ENCODE assay signal across 20 cellular contexts in the genomic region with DNA sequence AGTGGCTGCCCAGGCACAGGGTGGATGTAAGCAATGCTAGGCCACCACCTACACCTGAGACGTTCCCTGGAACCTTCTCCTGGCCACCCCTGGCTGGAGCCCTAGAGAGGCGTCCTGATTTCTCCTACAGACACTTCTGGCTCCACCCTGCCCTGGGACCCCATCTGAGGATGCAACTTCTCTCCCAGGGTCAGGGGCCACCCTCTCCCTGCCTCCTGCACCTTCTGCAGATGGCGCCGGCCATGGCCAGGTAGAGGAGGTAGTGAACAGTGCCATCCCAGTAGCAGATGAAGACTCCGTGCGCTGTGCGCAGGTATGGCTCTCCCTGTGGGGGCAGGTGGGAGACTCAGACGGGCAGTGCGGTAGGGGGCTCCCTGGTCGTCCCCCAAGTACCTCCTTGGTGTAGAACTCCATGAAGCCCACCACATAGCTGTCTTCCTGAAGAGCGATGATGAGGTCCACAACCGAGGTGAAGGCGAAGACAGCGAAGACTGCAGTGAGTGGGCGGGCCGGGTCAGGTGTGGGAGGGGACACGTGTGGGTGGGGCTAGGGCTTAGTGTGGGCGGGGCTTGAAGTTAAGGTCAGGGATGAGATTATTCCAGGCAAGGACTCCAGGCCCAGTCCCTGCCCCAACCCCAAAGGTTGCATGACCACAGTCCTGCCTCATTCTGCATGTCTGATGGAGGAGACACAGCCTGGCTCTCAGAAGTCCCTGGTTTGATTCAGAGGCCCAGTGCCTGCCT. TPM values are rescaled to one million over a fixed set of nuclear protein-coding genes. Genes with fewer than 3 reads are reported as not detected.
DNase-seq lines count a peak whose midpoint lies in the region; ATAC-seq, FAIRE-seq and TF ChIP-seq lines count a peak whose summit lies in the region.
"Had no signal": no experiment of that assay in that cellular context is flagged by ENCODE, and none has a peak within 500 bp of the region (broad histone marks: within the 10 kb centered on the region; RNA-seq: fewer than 3 reads in every experiment).

No MANE protein-coding gene starts in this region.

- H3K9me3 ChIP-seq in HEK293 (ENCODE audit: control insufficient read depth, insufficient read depth, low read depth, low read length) (no peaks in the 10 kb centered on the region), H1 (ENCODE audit: insufficient read depth in 2 of 2, low read depth in 1 of 2, low read length in 1 of 2) (no peaks in the 10 kb centered on the region)
- H3K9me3 ChIP-seq: BLaER1 treated with 17β-estradiol and CSF1 and Interleukin-3, amounts not matched to agents 10 nM and 100 nM had no signal

- no peak overlapping the region; a peak in 1 of 4 replicates for H3K4me2 ChIP-seq in H1 (ENCODE audit: insufficient read depth in 1 of 2, low read depth in 2 of 2, low read length in 2 of 2)
- H3K4me2 ChIP-seq: PC-9 had no signal

- H3K4me1 ChIP-seq in HEK293 (ENCODE audit: control insufficient read depth, insufficient read depth, low read length) (no peaks in the 10 kb centered on the region), H1 (replicated peaks in 1 of 4; ENCODE audit: control insufficient read depth in 3 of 4, insufficient read depth in 4 of 4, low read length in 3 of 4) (peaks cover 0 to 7% (median 5%) of the 10 kb centered on the region in 4 experiments; a peak in 5 of 7 replicates)

- TF ChIP-seq CTCF in HEK293 (tag by site-specific recombination; IDR thresholded peaks at IDR 0.05), result no peak
- TF ChIP-seq CTCF in H1 (IDR thresholded peaks at IDR 0.05; ENCODE audit: control extremely low read depth in 1 of 3, insufficient read depth in 1 of 3, low read depth in 1 of 3, low read length in 3 of 3), result no peak

- no peak overlapping the region for H3K56ac ChIP-seq in H1 (replicated peaks; ENCODE audit: insufficient read length, low read depth, low read length)

- no peak for FAIRE-seq in H1 (lab: Jason Lieb, UNC)
- FAIRE-seq: GM12878, GM19239 had no signal

- H3K23me2 ChIP-seq in H1 (ENCODE audit: low read depth, low read length), result peaks cover 2% of the 10 kb centered on the region; the same call in 1 of the 2 replicates

- no peak overlapping the region for H4K5ac ChIP-seq in H1 (ENCODE audit: insufficient read length, low read depth, low read length)

- H3K79me2 ChIP-seq in H1 (ENCODE audit: control insufficient read depth in 1 of 2, insufficient read depth in 2 of 2, low read length in 2 of 2), result no peaks in the 10 kb centered on the region

- H4K91ac ChIP-seq in H1 (replicated peaks; ENCODE audit: insufficient read length, low read length), result no peak overlapping the region

- H4K8ac ChIP-seq in H1 (ENCODE audit: extremely low read depth, insufficient read depth, low read length), result peak overlapping the region; percentile 35; the same call in 1 of the 2 replicates

- 77% methylated on average over 18 of the region's 18 CpGs; no CpG with 5 or more reads in 1 of the 2 experiments for WGBS in H1 (ENCODE audit: extremely low coverage in 1 of 2, insufficient coverage in 1 of 2, insufficient read length in 1 of 2, insufficient replicate concordance in 2 of 2, low coverage in 1 of 2, low lambda C conversion rate in 2 of 2, missing lambda C conversion rate in 1 of 2), 2 experiments

- H3K9ac ChIP-seq in H1 (replicated peaks in 1 of 4; ENCODE audit: extremely low read depth in 1 of 4, low read depth in 3 of 4, low read length in 3 of 4), result no peak overlapping the region
- H3K9ac ChIP-seq: BLaER1 treated with 17β-estradiol and CSF1 and Interleukin-3, amounts not matched to agents 10 nM and 100 nM had no signal

- H3K79me1 ChIP-seq in H1 (ENCODE audit: low read depth, low read length), result no peaks in the 10 kb centered on the region; the same call in 1 of the 2 replicates

- H3K4ac ChIP-seq in H1 (replicated peaks; ENCODE audit: insufficient read length, low read depth, low read length), result no peak overlapping the region

- peaks cover 0 to 6% of the 10 kb centered on the region in 2 experiments for H4K20me1 ChIP-seq in H1 (replicated peaks in 1 of 2; ENCODE audit: control insufficient read depth in 1 of 2, insufficient read depth in 2 of 2, low read length in 2 of 2)

- no peaks in the 10 kb centered on the region for H3K36me3 Mint-ChIP-seq in natural killer cell treated with Interleukin-12 subunit alpha and Interleukin-12 subunit beta and Interleukin-15 and Interleukin-18, amount 100 ng/mL, for 72 hours

- no peaks in the 10 kb centered on the region; a peak in 1 of 7 replicates for H3K27me3 ChIP-seq in H1 (replicated peaks in 1 of 4; ENCODE audit: control insufficient read depth in 3 of 4, extremely low read depth in 1 of 4, insufficient read depth in 3 of 4, low read length in 3 of 4)
- H3K27me3 ChIP-seq: BLaER1 treated with 17β-estradiol and CSF1 and Interleukin-3, amounts not matched to agents 10 nM and 100 nM had no signal

- no peak for TF ChIP-seq POLR2A in H1 (IDR thresholded peaks at IDR 0.05; ENCODE audit: control extremely low read depth in 1 of 2, low read depth in 2 of 2, low read length in 2 of 2)

- H2BK15ac ChIP-seq in H1 (ENCODE audit: low read length), result no peak overlapping the region

- peaks cover 0 to 11% of the 10 kb centered on the region in 2 donors for H3K4me1 Mint-ChIP-seq in natural killer cell treated with Interleukin-12 subunit alpha and Interleukin-12 subunit beta and Interleukin-15 and Interleukin-18, amount 100 ng/mL, for 72 hours (ENCODE audit: low read depth in 2 of 2)

- H3K14ac ChIP-seq in H1 (ENCODE audit: insufficient read length), result no peak overlapping the region

- peaks cover 9 to 15% of the 10 kb centered on the region in 2 donors for H3K27me3 Mint-ChIP-seq in natural killer cell treated with Interleukin-12 subunit alpha and Interleukin-12 subunit beta and Interleukin-15 and Interleukin-18, amount 100 ng/mL, for 72 hours

- H3K27ac Mint-ChIP-seq in natural killer cell treated with Interleukin-12 subunit alpha and Interleukin-12 subunit beta and Interleukin-15 and Interleukin-18, amount 100 ng/mL, for 72 hours, result no peak overlapping the region

- H3K27ac ChIP-seq in HEK293 (ENCODE audit: extremely low read depth, low read depth, low read length) (no peak overlapping the region), H1 (ENCODE audit: low read depth, low read length) (no peak overlapping the region)
- H3K27ac ChIP-seq: 22Rv1; BLaER1 treated with 17β-estradiol and CSF1 and Interleukin-3, amounts not matched to agents 10 nM and 100 nM; PC-9 had no signal

- H2BK5ac ChIP-seq in H1 (ENCODE audit: low read depth, low read length), result peak overlapping the region; percentile 24; the same call in 1 of the 2 replicates

- CTCF ChIA-PET in HEK293 (lab: Yijun Ruan, JAX) (no interaction called here), H1 (lab: Charles Lee; ENCODE audit: partially characterized antibody) (interaction anchor here (0.6 kb wide), 2 partner anchors 105 to 1466 kb away, joined by 3 read pairs; no protein-coding TSS in a partner anchor)

- H3K9me3 Mint-ChIP-seq in natural killer cell treated with Interleukin-12 subunit alpha and Interleukin-12 subunit beta and Interleukin-15 and Interleukin-18, amount 100 ng/mL, for 72 hours, result no peaks in the 10 kb centered on the region

- no peak overlapping the region for H3K4me3 Mint-ChIP-seq in natural killer cell treated with Interleukin-12 subunit alpha and Interleukin-12 subunit beta and Interleukin-15 and Interleukin-18, amount 100 ng/mL, for 72 hours

- H3K36me3 ChIP-seq in HEK293 (ENCODE audit: control insufficient read depth in 2 of 2, insufficient read depth in 1 of 2, low read length in 2 of 2) (peaks cover 0 to 5% of the 10 kb centered on the region in 2 experiments; a peak in 2 of 3 replicates), H1 (ENCODE audit: control insufficient read depth in 2 of 4, insufficient read depth in 4 of 4, low read length in 3 of 4) (no peaks in the 10 kb centered on the region)

- no peak for TF ChIP-seq EP300 in H1 (IDR thresholded peaks at IDR 0.05; ENCODE audit: borderline replicate concordance in 1 of 2, low read depth in 2 of 2, low read length in 2 of 2)

- no peak overlapping the region for H2BK20ac ChIP-seq in H1 (ENCODE audit: low read length)

- 0 out of 2 replicates have a peak overlapping the region, but pooled peaks have one; percentile 24 for H2AK5ac ChIP-seq in H1 (ENCODE audit: low read depth, low read length)

- H2AFZ ChIP-seq in H1 (ENCODE audit: low read length), result no peak overlapping the region
- H2AFZ ChIP-seq: PC-9 had no signal

- H3K4me3 ChIP-seq in HEK293 (ENCODE audit: low read depth, low read length), result no peak overlapping the region
- no peak overlapping the region for H3K4me3 ChIP-seq in H1 (ENCODE audit: extremely low read depth in 1 of 4, insufficient read depth in 2 of 4, low read depth in 3 of 4, low read length in 4 of 4)
- H3K4me3 ChIP-seq: BLaER1 treated with 17β-estradiol and CSF1 and Interleukin-3, amounts not matched to agents 10 nM and 100 nM; GM12878; PC-9 had no signal

- no peak overlapping the region; the same call in 1 of the 2 replicates for H3K18ac ChIP-seq in H1 (ENCODE audit: extremely low read depth, low read length)

- no peak for TF ChIP-seq RAD21 in H1 (IDR thresholded peaks at IDR 0.05 in 1 of 2, conservative IDR thresholded peaks at IDR 0.05 in 1 of 2; ENCODE audit: low read depth in 2 of 2, low read length in 2 of 2)

- POLR2A ChIA-PET in HEK293 (lab: Yijun Ruan, JAX), result no interaction called here
- POLR2A ChIA-PET in H1 (lab: Charles Lee; ENCODE audit: partially characterized antibody), result interaction anchor here (0.6 to 1.6 kb wide), 5 partner anchors 10 to 242 kb away, joined by 4 to 8 read pairs (median 5); no protein-coding TSS in a partner anchor

- H3K23ac ChIP-seq in H1 (ENCODE audit: insufficient read length), result no peak overlapping the region

- peak overlapping the region; percentile 39; the same call in 1 of the 2 replicates for H2BK12ac ChIP-seq in H1 (ENCODE audit: low read depth, low read length)

- DNase-seq in DMS53 (lab: John Stamatoyannopoulos, UW) (peak; percentile 16), DMS53 treated with DMSO at 0.1 percent for 48 hours (lab: John Stamatoyannopoulos, UW; ENCODE audit: unreplicated experiment) (no peak), H1 (ENCODE audit: low read depth in 1 of 2, low spot score in 2 of 2) (peak in 1 of 2 experiments; percentile 71), NCI-H2081 treated with DMSO at 0.1 percent for 48 hours (lab: John Stamatoyannopoulos, UW) (no peak), NCI-H524 (lab: John Stamatoyannopoulos, UW) (no peak)
- peak; percentile 41 for DNase-seq in natural killer cell treated with Interleukin-12 subunit alpha and Interleukin-12 subunit beta and Interleukin-15 and Interleukin-18, amount 100 ng/mL, for 72 hours (ENCODE audit: low spot score)
- no peak for DNase-seq in activated naive CD4-positive, alpha-beta T cell treated with anti-CD3 and anti-CD28 coated beads, Interleukin-2, amount 50 U/mL, for 16 hours
- DNase-seq: DMS153, MV-4-11, NCI-H1436, NCI-H2107, NCI-H748 treated with DMSO at 0.1 percent for 48 hours, PC-9 had no signal

- no peak overlapping the region for H2BK120ac ChIP-seq in H1 (replicated peaks; ENCODE audit: low read depth, low read length)

- no peak for ATAC-seq in natural killer cell treated with Interleukin-12 subunit alpha and Interleukin-12 subunit beta and Interleukin-15 and Interleukin-18, amount 100 ng/mL, for 72 hours
- ATAC-seq: GM12878 had no signal

RNA-seq across cellular contexts. Expression of gene TM6SF2, which starts 3.0 kb away (rescaled TPM):
- total RNA-seq in H1 (2021; fragmentation: NEBNext Ultra II Directional; extraction: Animal tissue kit (Norgen Biotek cat#: 25700)), result 5.3 and 6.5 TPM in 2 replicates
- 10.1 and 12.9 TPM in 2 replicates for polyA plus RNA-seq in H1 (2011; rRNA removed)
- 7.7 TPM for polyA plus RNA-seq in H1 (2011; cell fraction: cytosol; rRNA removed)
- polyA plus RNA-seq in H1 (2011; cell fraction: nucleus; rRNA removed), result 23.1 TPM
- 2.8 to 9.1 TPM (median 6.3 TPM) in 4 replicates for polyA plus RNA-seq in H1 (2012, experiment 1 of 2)
- 5.6 TPM for polyA plus RNA-seq in H1 (2012, experiment 2 of 2)
- 6.5 TPM for polyA plus RNA-seq in H1 (2013, experiment 1 of 2)
- polyA plus RNA-seq in H1 (2013, experiment 2 of 2), result 5.9 TPM
- 3.7 TPM in 2 replicates for polyA minus RNA-seq in H1 (2011; rRNA and poly(A)+ RNA removed)
- polyA minus RNA-seq in H1 (2011; cell fraction: cytosol; rRNA and poly(A)+ RNA removed), result 2.5 TPM
- 3.7 TPM for polyA minus RNA-seq in H1 (2011; cell fraction: nucleus; rRNA and poly(A)+ RNA removed)
- under 1 TPM in 1 of 2 donors, not detected in 1; 0.14 TPM for total RNA-seq in natural killer cell treated with Interleukin-12 subunit alpha and Interleukin-12 subunit beta and Interleukin-15 and Interleukin-18, amount 100 ng/mL, for 72 hours
- total RNA-seq: H4, PC-9 had no signal
- polyA plus RNA-seq: GM12878 had no signal

RNA-seq across cellular contexts. Expression of gene SUGP1, which starts 50.2 kb away (rescaled TPM):
- 65.2 and 70.5 TPM in 2 replicates for total RNA-seq in H1 (2021; fragmentation: NEBNext Ultra II Directional; extraction: Animal tissue kit (Norgen Biotek cat#: 25700))
- 38.5 and 56.6 TPM in 2 replicates for polyA plus RNA-seq in H1 (2011; rRNA removed)
- 66.9 TPM for polyA plus RNA-seq in H1 (2011; cell fraction: cytosol; rRNA removed)
- polyA plus RNA-seq in H1 (2011; cell fraction: nucleus; rRNA removed), result 143 TPM
- 70.0 to 90.1 TPM (median 81.2 TPM) in 4 replicates for polyA plus RNA-seq in H1 (2012, experiment 1 of 2)
- polyA plus RNA-seq in H1 (2012, experiment 2 of 2), result 41.7 TPM
- 66.1 TPM for polyA plus RNA-seq in H1 (2013, experiment 1 of 2)
- polyA plus RNA-seq in H1 (2013, experiment 2 of 2), result 58.2 TPM
- 30.0 and 32.8 TPM in 2 replicates for polyA minus RNA-seq in H1 (2011; rRNA and poly(A)+ RNA removed)
- 30.8 TPM for polyA minus RNA-seq in H1 (2011; cell fraction: cytosol; rRNA and poly(A)+ RNA removed)
- polyA minus RNA-seq in H1 (2011; cell fraction: nucleus; rRNA and poly(A)+ RNA removed), result 44.9 TPM
- total RNA-seq in natural killer cell treated with Interleukin-12 subunit alpha and Interleukin-12 subunit beta and Interleukin-15 and Interleukin-18, amount 100 ng/mL, for 72 hours, result 10 to 100 TPM; 61.1 to 69.6 TPM

RNA-seq across cellular contexts. Expression of gene MAU2, which starts 50.5 kb away (rescaled TPM):
- total RNA-seq in H1 (2021; fragmentation: NEBNext Ultra II Directional; extraction: Animal tissue kit (Norgen Biotek cat#: 25700)), result 40.8 TPM in 2 replicates
- 32.0 and 43.7 TPM in 2 replicates for polyA plus RNA-seq in H1 (2011; rRNA removed)
- polyA plus RNA-seq in H1 (2011; cell fraction: cytosol; rRNA removed), result 32.1 TPM
- polyA plus RNA-seq in H1 (2011; cell fraction: nucleus; rRNA removed), result 98.5 TPM
- 23.0 to 31.5 TPM (median 28.2 TPM) in 4 replicates for polyA plus RNA-seq in H1 (2012, experiment 1 of 2)
- polyA plus RNA-seq in H1 (2012, experiment 2 of 2), result 16.4 TPM
- polyA plus RNA-seq in H1 (2013, experiment 1 of 2), result 16.2 TPM
- 13.9 TPM for polyA plus RNA-seq in H1 (2013, experiment 2 of 2)
- 87.6 and 99.4 TPM in 2 replicates for polyA minus RNA-seq in H1 (2011; rRNA and poly(A)+ RNA removed)
- polyA minus RNA-seq in H1 (2011; cell fraction: cytosol; rRNA and poly(A)+ RNA removed), result 42.6 TPM
- polyA minus RNA-seq in H1 (2011; cell fraction: nucleus; rRNA and poly(A)+ RNA removed), result 79.4 TPM
- total RNA-seq in natural killer cell treated with Interleukin-12 subunit alpha and Interleukin-12 subunit beta and Interleukin-15 and Interleukin-18, amount 100 ng/mL, for 72 hours, result 100 to 1,000 TPM in 1 of 2 donors, 10 to 100 TPM in 1; 83.7 to 122 TPM

RNA-seq across cellular contexts. Expression of gene NCAN, which starts 58.4 kb away (rescaled TPM):
- total RNA-seq in H1 (2021; fragmentation: NEBNext Ultra II Directional; extraction: Animal tissue kit (Norgen Biotek cat#: 25700)), result 2.7 and 2.8 TPM in 2 replicates
- polyA plus RNA-seq in H1 (2011; rRNA removed), result 2.7 and 3.6 TPM in 2 replicates
- polyA plus RNA-seq in H1 (2011; cell fraction: cytosol; rRNA removed), result 3.5 TPM
- 5.5 TPM for polyA plus RNA-seq in H1 (2011; cell fraction: nucleus; rRNA removed)
- polyA plus RNA-seq in H1 (2012, experiment 1 of 2), result 3.7 to 5.9 TPM (median 5.5 TPM) in 4 replicates
- 4.4 TPM for polyA plus RNA-seq in H1 (2012, experiment 2 of 2)
- polyA plus RNA-seq in H1 (2013, experiment 1 of 2), result 5.1 TPM
- polyA plus RNA-seq in H1 (2013, experiment 2 of 2), result 4.1 TPM
- 3.3 and 4.0 TPM in 2 replicates for polyA minus RNA-seq in H1 (2011; rRNA and poly(A)+ RNA removed)
- polyA minus RNA-seq in H1 (2011; cell fraction: cytosol; rRNA and poly(A)+ RNA removed), result 2.9 TPM
- polyA minus RNA-seq in H1 (2011; cell fraction: nucleus; rRNA and poly(A)+ RNA removed), result 3.4 TPM
- total RNA-seq in natural killer cell treated with Interleukin-12 subunit alpha and Interleukin-12 subunit beta and Interleukin-15 and Interleukin-18, amount 100 ng/mL, for 72 hours, result not detected
- total RNA-seq: H4, LHCN-M2, PC-9 had no signal

Comparison
In these comparisons a context has a peak if more than half of its experiments do, and no peak if none do; other contexts are left out.
1. DNase-seq: peak in DMS53 (single experiment) and natural killer cell treated with Interleukin-12 subunit alpha and Interleukin-12 subunit beta and Interleukin-15 and Interleukin-18, amount 100 ng/mL, for 72 hours (single experiment); none in DMS53 treated with DMSO at 0.1 percent for 48 hours (single experiment), NCI-H2081 treated with DMSO at 0.1 percent for 48 hours (single experiment), activated naive CD4-positive, alpha-beta T cell treated with anti-CD3 and anti-CD28 coated beads, Interleukin-2, amount 50 U/mL, for 16 hours (single experiment) and NCI-H524 (0 of 2).